8 cellular contexts compared by ENCODE assay signal in the genomic region with DNA sequence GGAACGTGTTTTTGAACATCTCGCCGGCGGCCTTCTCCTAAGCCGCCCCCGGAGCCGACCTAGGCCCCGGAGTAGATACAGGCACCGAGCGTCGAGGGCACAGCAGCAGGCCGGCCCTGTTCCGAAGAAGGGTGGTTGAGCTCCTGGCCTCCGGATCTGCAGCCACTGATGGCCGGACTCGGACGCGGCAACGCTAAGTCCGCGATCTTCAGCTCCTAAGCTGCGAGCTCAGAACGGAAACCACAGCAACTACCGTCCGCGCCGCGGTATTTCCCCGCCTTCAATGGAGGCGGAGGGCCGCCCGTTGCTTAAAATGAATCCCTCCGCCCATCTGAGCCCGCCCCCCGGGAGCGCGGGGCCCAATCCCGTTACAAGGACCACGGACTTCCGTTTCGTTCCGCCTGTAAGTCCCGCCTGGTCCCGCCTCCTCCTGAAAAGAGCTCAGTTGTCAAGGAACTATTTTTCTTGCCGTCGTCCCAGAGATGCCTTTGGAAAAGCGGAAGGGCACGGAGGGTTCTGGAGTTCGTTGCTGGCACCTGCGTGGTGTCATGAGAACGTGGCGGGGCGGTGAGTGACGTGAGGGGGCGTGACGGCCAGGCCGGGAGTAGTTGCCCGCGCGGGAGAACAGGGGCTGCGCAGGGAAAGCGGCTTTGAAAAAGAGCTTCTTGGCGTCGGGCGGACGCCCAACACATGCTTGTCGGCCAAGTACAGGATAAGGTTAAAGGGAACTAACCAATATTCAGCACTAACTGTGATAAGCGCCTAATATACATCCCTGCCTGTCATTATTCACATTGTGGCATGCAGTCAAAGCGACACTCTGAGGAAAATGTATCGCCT. TPM values are rescaled to one million over a fixed set of nuclear protein-coding genes. Genes with fewer than 3 reads are reported as not detected.
A peak's percentile ranks its signal among the peaks of the same experiment; 100 is the strongest.
DNase-seq lines count a peak whose midpoint lies in the region; ATAC-seq lines count a peak whose summit lies in the region.

A gene (minus strand): TSS at position 285 of the 840 bp plus-strand sequence. CDS start 266 bp downstream, at position 19.

- H3K9ac ChIP-seq in BLaER1 treated with 17β-estradiol and CSF1 and Interleukin-3, amounts not matched to agents 10 nM and 100 nM = peak within 1 kb of the TSS; percentile 85 to 95 (median 91)

- H3K9me3 ChIP-seq in BLaER1 treated with 17β-estradiol and CSF1 and Interleukin-3, amounts not matched to agents 10 nM and 100 nM (replicated peaks in 1 of 11) = peaks cover 0 to 4% (median 0%) of the 10 kb centered on the region in 11 experiments; a peak in 1 of 22 replicates

- ATAC-seq in GM19351 (IDR thresholded peaks at IDR 0.05; ENCODE audit: unreplicated experiment) (peak; percentile 81), HG03521 (IDR thresholded peaks at IDR 0.05; ENCODE audit: unreplicated experiment) (peak; percentile 81), left colon (peak; percentile 94)

- H3K4me3 ChIP-seq in BLaER1 treated with 17β-estradiol and CSF1 and Interleukin-3, amounts not matched to agents 10 nM and 100 nM = peak within 1 kb of the TSS; percentile 80 to 93 (median 90)

- peaks cover 40 to 47% (median 43%) of the 10 kb centered on the region in 11 experiments; a peak in 21 of 22 replicates for H4K20me1 ChIP-seq in BLaER1 treated with 17β-estradiol and CSF1 and Interleukin-3, amounts not matched to agents 10 nM and 100 nM

- peak within 1 kb of the TSS; percentile 92 to 100 (median 97) for H3K4me2 ChIP-seq in BLaER1 treated with 17β-estradiol and CSF1 and Interleukin-3, amounts not matched to agents 10 nM and 100 nM

- H3K27ac ChIP-seq in BLaER1 treated with 17β-estradiol and CSF1 and Interleukin-3, amounts not matched to agents 10 nM and 100 nM = peak within 1 kb of the TSS; percentile 67 to 92 (median 89); a peak in 21 of 22 replicates

- H3K27me3 ChIP-seq in BLaER1 treated with 17β-estradiol and CSF1 and Interleukin-3, amounts not matched to agents 10 nM and 100 nM = no peaks in the 10 kb centered on the region

- peaks cover 39 to 47% (median 43%) of the 10 kb centered on the region in 10 experiments for H3K4me1 ChIP-seq in BLaER1 treated with 17β-estradiol and CSF1 and Interleukin-3, amounts not matched to agents 10 nM and 100 nM

- intact Hi-C loops in left colon (cut with DNase I, micrococcal nuclease) = loop anchor here in 1 of 2 donors (10.0 kb wide), 1 partner anchor 105 kb away; a partner anchor contains a TSS

- DNase-seq in NCI-H748 (lab: John Stamatoyannopoulos, UW; ENCODE audit: unreplicated experiment) (peak; percentile 99), cortex of kidney (lab: John Stamatoyannopoulos, UW) (peak; percentile 58), left colon (peak; percentile 99 to 100)
- DNase-seq in activated CD4-positive, alpha-beta T cell treated with anti-CD3 and anti-CD28 coated beads, Interleukin-2, amount 50 U/mL, for 1 hour = peak; percentile 95
- DNase-seq in stimulated activated CD4-positive, alpha-beta T cell treated with anti-CD3 and anti-CD28 coated beads, Interleukin-1b, Interleukin-23, amount 100 ng/mL, for 48 hours = peak; percentile 98

- H3K36me3 ChIP-seq in BLaER1 treated with 17β-estradiol and CSF1 and Interleukin-3, amounts not matched to agents 10 nM and 100 nM = 0 out of 22 replicates have a peak, but pooled peaks cover 0 to 4% (median 0%) of the 10 kb centered on the region in 11 experiments

RNA-seq across cellular contexts. Expression of the gene that starts here (rescaled TPM):
- 10 to 100 TPM; 18.1 to 20.9 TPM for total RNA-seq in left colon

Comparison
In these comparisons a context has a peak if more than half of its experiments do, and no peak if none do; other contexts are left out.
1. Peak in every context shown above with its lines: DNase-seq, ATAC-seq, H3K4me3 ChIP-seq and H3K27ac ChIP-seq.